8 cellular contexts compared by ENCODE assay signal in the genomic region with DNA sequence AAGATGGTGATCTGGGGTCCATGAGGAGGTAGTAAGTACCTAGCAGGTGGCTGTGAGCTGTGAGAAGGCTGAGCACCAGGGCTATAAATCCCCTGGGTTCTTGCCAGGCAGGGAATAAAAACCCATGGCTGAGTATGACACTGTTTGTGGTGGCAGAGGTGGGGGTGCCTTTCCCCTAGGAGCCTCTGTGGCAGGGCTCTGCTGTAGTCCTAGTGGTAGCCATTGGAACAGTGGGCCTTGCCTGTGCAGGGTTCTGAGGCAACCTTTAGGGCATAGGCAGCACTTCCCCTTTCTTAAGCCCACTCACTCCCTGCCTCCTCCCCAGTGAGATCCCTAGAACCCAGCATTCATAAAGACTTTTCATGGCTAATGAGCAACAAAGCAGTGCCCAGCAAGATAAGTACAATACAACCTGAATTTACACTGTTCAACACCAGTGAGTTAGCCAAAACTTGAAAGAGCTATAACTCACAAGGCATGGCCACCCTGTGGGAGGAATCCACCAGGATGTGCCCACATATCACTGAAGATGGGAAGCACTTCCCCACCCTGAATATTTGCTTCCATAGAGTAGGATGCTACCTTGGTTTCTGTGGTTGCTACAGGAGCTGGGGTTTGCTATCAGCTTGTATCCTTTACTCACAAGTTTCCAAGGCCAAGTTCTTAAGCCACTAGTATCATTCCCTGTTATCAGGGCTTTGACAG.
A peak's percentile ranks its signal among the peaks of the same experiment; 100 is the strongest.
DNase-seq lines count a peak whose midpoint lies in the region; ATAC-seq, FAIRE-seq and TF ChIP-seq lines count a peak whose summit lies in the region.

No MANE protein-coding gene starts in this region.

- BruUV-seq in GM12878 (replicated peaks; lab: Mats Ljungman, UMichigan), result no TSS peak

- H3K9ac ChIP-seq in GM12878 (ENCODE audit: control insufficient read depth, insufficient read depth, low read length), result no peak overlapping the region

- peak; percentile 46 for DNase-seq in ACHN
- DNase-seq in GM12878 (ENCODE audit: low read depth, low spot score), result no peak
- no peak for DNase-seq in posterior vena cava (ENCODE audit: low spot score)
- no peak for DNase-seq in amniotic stem cell (lab: John Stamatoyannopoulos, UW)
- no peak for DNase-seq in EL
- DNase-seq in medulla oblongata (ENCODE audit: extremely low spot score), result no peak

- H3K27me3 ChIP-seq in GM12878 (replicated peaks in 1 of 2; ENCODE audit: control insufficient read depth in 2 of 2, insufficient read depth in 2 of 2, low read length in 1 of 2), result no peaks in the 10 kb centered on the region; a peak in 1 of 4 replicates

- ATAC-seq in GM19397 (IDR thresholded peaks at IDR 0.05; ENCODE audit: unreplicated experiment), result peak; percentile 36
- ATAC-seq in HG03378 (IDR thresholded peaks at IDR 0.05; ENCODE audit: unreplicated experiment), result peak; percentile 43
- peak; percentile 76 for ATAC-seq in GM12878

- TF ChIP-seq EP300 in GM12878 (IDR thresholded peaks at IDR 0.05; ENCODE audit: borderline replicate concordance in 1 of 2, control insufficient read depth in 1 of 2, low read depth in 2 of 2, low read length in 2 of 2), result no peak

- no peaks in the 10 kb centered on the region for H3K4me1 ChIP-seq in GM12878 (ENCODE audit: control insufficient read depth, insufficient read depth, low read length)

- RAD21 ChIA-PET in GM12878 (lab: Charles Lee; ENCODE audit: unreplicated experiment), result interaction anchor here (1.4 kb wide), 1 partner anchor 208 kb away, joined by 3 read pairs; no protein-coding TSS in a partner anchor

- no peak overlapping the region for H3K4me2 ChIP-seq in GM12878 (ENCODE audit: control insufficient read depth, insufficient read depth)

- TF ChIP-seq CTCF in GM12878 (IDR thresholded peaks at IDR 0.05 in 2 of 3, conservative IDR thresholded peaks at IDR 0.05 in 1 of 3; ENCODE audit: control insufficient read depth in 2 of 3, extremely low read depth in 1 of 3, insufficient read depth in 1 of 3, low read depth in 3 of 3, low read length in 3 of 3), result 0 out of 6 replicates have a peak, but pooled peaks of 1 of the 3 experiments have one; percentile 7

- no peaks in the 10 kb centered on the region for H4K20me1 ChIP-seq in GM12878 (ENCODE audit: control insufficient read depth, insufficient read depth)

- no peaks in the 10 kb centered on the region for H3K9me3 ChIP-seq in GM12878 (replicated peaks; ENCODE audit: control insufficient read depth, insufficient read depth, low read length)

- CTCF ChIA-PET in GM12878 (lab: Yijun Ruan, JAX), result interaction anchor here (1.1 to 1.2 kb wide), 2 partner anchors 39 to 128 kb away, joined by 4 read pairs; no protein-coding TSS in a partner anchor

- H3K36me3 ChIP-seq in GM12878 (ENCODE audit: control insufficient read depth in 2 of 2, insufficient read depth in 2 of 2, low read length in 1 of 2), result no peaks in the 10 kb centered on the region

- TF ChIP-seq RAD21 in GM12878 (IDR thresholded peaks at IDR 0.05; ENCODE audit: insufficient read depth, low read depth, low read length), result no peak

- intact Hi-C loops in GM12878 (cut with micrococcal nuclease; ENCODE audit: unreplicated experiment), result no loop called here
- intact Hi-C loops in posterior vena cava (cut with DNase I), result no loop called here

- in situ Hi-C loops in ACHN (cut with HindIII; ENCODE audit: low pct_ligation_motif_present, low pct_unique_long_range_greater_than_20kb, low sequenced_read_pairs) (no loop called here), GM12878 (cut with MboI) (no loop called here)

- no peak overlapping the region for H2AFZ ChIP-seq in GM12878 (ENCODE audit: control insufficient read depth, low read depth, low read length)

- no peaks in the 10 kb centered on the region for H3K79me2 ChIP-seq in GM12878 (ENCODE audit: control insufficient read depth, insufficient read depth, low read length)

- no peak overlapping the region for H3K27ac ChIP-seq in GM12878 (ENCODE audit: control insufficient read depth, insufficient read depth)

- no peak overlapping the region for H3K4me3 ChIP-seq in GM12878

- FAIRE-seq in GM12878 (lab: Jason Lieb, UNC), result no peak

- POLR2A ChIA-PET in GM12878 (lab: Charles Lee), result interaction anchor here (0.6 kb wide), 1 partner anchor 334 kb away, joined by 4 read pairs; no protein-coding TSS in a partner anchor

- no peak for TF ChIP-seq POLR2A in GM12878 (IDR thresholded peaks at IDR 0.05; ENCODE audit: low read depth, low read length)

- SMC1A ChIA-PET in GM12878 (lab: Charles Lee; ENCODE audit: uncharacterized antibody, unreplicated experiment), result interaction anchor here (0.7 to 1.1 kb wide), 3 partner anchors 10 to 66 kb away, joined by 3 read pairs; no protein-coding TSS in a partner anchor

TF ChIP-seq in GM12878, 131 proteins besides CTCF, POLR2A, EP300 and RAD21 (continues in another document):
- TF ChIP-seq EED (IDR thresholded peaks at IDR 0.05; ENCODE audit: low read depth), result no peak
- TF ChIP-seq CHD1 (IDR thresholded peaks at IDR 0.05; ENCODE audit: low read depth, low read length), result no peak
- no peak for TF ChIP-seq RUNX3 (IDR thresholded peaks at IDR 0.05; ENCODE audit: low read length)
- TF ChIP-seq, protein P1, sequence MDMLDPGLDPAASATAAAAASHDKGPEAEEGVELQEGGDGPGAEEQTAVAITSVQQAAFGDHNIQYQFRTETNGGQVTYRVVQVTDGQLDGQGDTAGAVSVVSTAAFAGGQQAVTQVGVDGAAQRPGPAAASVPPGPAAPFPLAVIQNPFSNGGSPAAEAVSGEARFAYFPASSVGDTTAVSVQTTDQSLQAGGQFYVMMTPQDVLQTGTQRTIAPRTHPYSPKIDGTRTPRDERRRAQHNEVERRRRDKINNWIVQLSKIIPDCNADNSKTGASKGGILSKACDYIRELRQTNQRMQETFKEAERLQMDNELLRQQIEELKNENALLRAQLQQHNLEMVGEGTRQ (IDR thresholded peaks at IDR 0.05; ENCODE audit: borderline replicate concordance, low read depth, low read length), result no peak
- no peak for TF ChIP-seq FOS (IDR thresholded peaks at IDR 0.05; ENCODE audit: borderline replicate concordance, extremely low read depth, insufficient read length)
- TF ChIP-seq STAT3 (IDR thresholded peaks at IDR 0.05; ENCODE audit: low read depth, low read length), result no peak
- TF ChIP-seq SPI1 (IDR thresholded peaks at IDR 0.05; ENCODE audit: borderline replicate concordance, insufficient read depth, low read depth, low read length), result peak; percentile 82
- TF ChIP-seq, protein P2, sequence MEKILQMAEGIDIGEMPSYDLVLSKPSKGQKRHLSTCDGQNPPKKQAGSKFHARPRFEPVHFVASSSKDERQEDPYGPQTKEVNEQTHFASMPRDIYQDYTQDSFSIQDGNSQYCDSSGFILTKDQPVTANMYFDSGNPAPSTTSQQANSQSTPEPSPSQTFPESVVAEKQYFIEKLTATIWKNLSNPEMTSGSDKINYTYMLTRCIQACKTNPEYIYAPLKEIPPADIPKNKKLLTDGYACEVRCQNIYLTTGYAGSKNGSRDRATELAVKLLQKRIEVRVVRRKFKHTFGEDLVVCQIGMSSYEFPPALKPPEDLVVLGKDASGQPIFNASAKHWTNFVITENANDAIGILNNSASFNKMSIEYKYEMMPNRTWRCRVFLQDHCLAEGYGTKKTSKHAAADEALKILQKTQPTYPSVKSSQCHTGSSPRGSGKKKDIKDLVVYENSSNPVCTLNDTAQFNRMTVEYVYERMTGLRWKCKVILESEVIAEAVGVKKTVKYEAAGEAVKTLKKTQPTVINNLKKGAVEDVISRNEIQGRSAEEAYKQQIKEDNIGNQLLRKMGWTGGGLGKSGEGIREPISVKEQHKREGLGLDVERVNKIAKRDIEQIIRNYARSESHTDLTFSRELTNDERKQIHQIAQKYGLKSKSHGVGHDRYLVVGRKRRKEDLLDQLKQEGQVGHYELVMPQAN (conservative IDR thresholded peaks at IDR 0.05), result no peak
- 0 out of 2 replicates have a peak, but pooled peaks have one; percentile 15 for TF ChIP-seq IKZF1 (conservative IDR thresholded peaks at IDR 0.05)
- TF ChIP-seq, protein P3, sequence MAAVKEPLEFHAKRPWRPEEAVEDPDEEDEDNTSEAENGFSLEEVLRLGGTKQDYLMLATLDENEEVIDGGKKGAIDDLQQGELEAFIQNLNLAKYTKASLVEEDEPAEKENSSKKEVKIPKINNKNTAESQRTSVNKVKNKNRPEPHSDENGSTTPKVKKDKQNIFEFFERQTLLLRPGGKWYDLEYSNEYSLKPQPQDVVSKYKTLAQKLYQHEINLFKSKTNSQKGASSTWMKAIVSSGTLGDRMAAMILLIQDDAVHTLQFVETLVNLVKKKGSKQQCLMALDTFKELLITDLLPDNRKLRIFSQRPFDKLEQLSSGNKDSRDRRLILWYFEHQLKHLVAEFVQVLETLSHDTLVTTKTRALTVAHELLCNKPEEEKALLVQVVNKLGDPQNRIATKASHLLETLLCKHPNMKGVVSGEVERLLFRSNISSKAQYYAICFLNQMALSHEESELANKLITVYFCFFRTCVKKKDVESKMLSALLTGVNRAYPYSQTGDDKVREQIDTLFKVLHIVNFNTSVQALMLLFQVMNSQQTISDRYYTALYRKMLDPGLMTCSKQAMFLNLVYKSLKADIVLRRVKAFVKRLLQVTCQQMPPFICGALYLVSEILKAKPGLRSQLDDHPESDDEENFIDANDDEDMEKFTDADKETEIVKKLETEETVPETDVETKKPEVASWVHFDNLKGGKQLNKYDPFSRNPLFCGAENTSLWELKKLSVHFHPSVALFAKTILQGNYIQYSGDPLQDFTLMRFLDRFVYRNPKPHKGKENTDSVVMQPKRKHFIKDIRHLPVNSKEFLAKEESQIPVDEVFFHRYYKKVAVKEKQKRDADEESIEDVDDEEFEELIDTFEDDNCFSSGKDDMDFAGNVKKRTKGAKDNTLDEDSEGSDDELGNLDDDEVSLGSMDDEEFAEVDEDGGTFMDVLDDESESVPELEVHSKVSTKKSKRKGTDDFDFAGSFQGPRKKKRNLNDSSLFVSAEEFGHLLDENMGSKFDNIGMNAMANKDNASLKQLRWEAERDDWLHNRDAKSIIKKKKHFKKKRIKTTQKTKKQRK (IDR thresholded peaks at IDR 0.05; ENCODE audit: low read depth, low read length), result no peak
